ENCODE assay signal across 20 cellular contexts in genomic region chrX:131288188-131288587, GRCh38. TPM values are rescaled to one million over a fixed set of nuclear protein-coding genes. Genes with fewer than 3 reads are reported as not detected.
DNase-seq lines count a peak whose midpoint lies in the region; ATAC-seq and TF ChIP-seq lines count a peak whose summit lies in the region.
"Had no signal": no experiment of that assay in that cellular context is flagged by ENCODE, and none has a peak within 500 bp of the region (broad histone marks: within the 10 kb centered on the region; RNA-seq: fewer than 3 reads in every experiment).

No MANE protein-coding gene starts in this region.

- POLR2A ChIA-PET in WTC11 (lab: Charles Lee), result interaction anchor here (1.3 to 1.5 kb wide), 2 partner anchors 9 to 24 kb away, joined by 4 to 8 read pairs; no protein-coding TSS in a partner anchor

- H3K36me3 Mint-ChIP-seq in GM23338 (ENCODE audit: low read depth), result peaks cover 26% of the 10 kb centered on the region
- H3K36me3 Mint-ChIP-seq in WTC11, result peaks cover 10% of the 10 kb centered on the region
- H3K36me3 Mint-ChIP-seq in endothelial cell (ENCODE audit: low read depth, unreplicated experiment), result no peaks in the 10 kb centered on the region
- no peaks in the 10 kb centered on the region for H3K36me3 Mint-ChIP-seq in mesothelial cell of epicardium

- CTCF ChIA-PET in WTC11 (lab: Charles Lee), result interaction anchor here (0.9 to 1.6 kb wide), 2 partner anchors 17 to 78 kb away, joined by 3 to 10 read pairs; no protein-coding TSS in a partner anchor

- H3K9me2 ChIP-seq in GM23338 (ENCODE audit: insufficient read depth), result no peaks in the 10 kb centered on the region

- H3F3A ChIP-seq in GM23338 (replicated peaks; ENCODE audit: low read depth), result no peaks in the 10 kb centered on the region

- TF ChIP-seq CTCF in GM23338 (conservative IDR thresholded peaks at IDR 0.05; ENCODE audit: low read depth in 2 of 2), result no peak
- TF ChIP-seq CTCF in WTC11 (IDR thresholded peaks at IDR 0.05), result no peak
- TF ChIP-seq CTCF in endothelial cell (IDR thresholded peaks at IDR 0.05; ENCODE audit: unreplicated experiment), result no peak
- no peak for TF ChIP-seq CTCF in mesothelial cell of epicardium (IDR thresholded peaks at IDR 0.05; ENCODE audit: unreplicated experiment)
- TF ChIP-seq CTCF in upper lobe of right lung (IDR thresholded peaks at IDR 0.05), result no peak

- H3K27me3 ChIP-seq in GM23338 (ENCODE audit: insufficient read depth) (no peaks in the 10 kb centered on the region), upper lobe of right lung (no peaks in the 10 kb centered on the region)

- DNase-seq in GM23338 (ENCODE audit: low spot score) (peak; percentile 6), WTC11 (ENCODE audit: low spot score) (no peak), endothelial cell (ENCODE audit: low spot score) (no peak), mesothelial cell of epicardium (ENCODE audit: low spot score in 2 of 2, unreplicated experiment in 2 of 2) (no peak), NCI-H2196 treated with DMSO at 0.1 percent for 48 hours (lab: John Stamatoyannopoulos, UW; ENCODE audit: unreplicated experiment) (no peak), cortex of kidney (lab: John Stamatoyannopoulos, UW) (no peak), upper lobe of right lung (no peak), NCI-H1105 treated with DMSO at 0.1 percent for 48 hours (lab: John Stamatoyannopoulos, UW) (no peak)
- DNase-seq: COR-L47, HCEC 1CT, NCI-H1417, NCI-H2029, NCI-H2171 treated with DMSO at 0.1 percent for 48 hours, NCI-H510A, NCI-H82, SHP77 had no signal

- ATAC-seq in GM23338 (peak; percentile 7; the same call in 2 of the 3 replicates), WTC11 (no peak), upper lobe of right lung (no peak)

- peak overlapping the region; percentile 82 for H3K4me2 ChIP-seq in GM23338
- H3K4me2 ChIP-seq: KMS-11 had no signal

- H2AFZ ChIP-seq in GM23338, result no peak overlapping the region

- H3K9me3 ChIP-seq in upper lobe of right lung, result no peaks in the 10 kb centered on the region
- H3K9me3 ChIP-seq: A549 had no signal

- H3K27ac Mint-ChIP-seq in GM23338 (no peak overlapping the region), WTC11 (no peak overlapping the region), endothelial cell (ENCODE audit: unreplicated experiment) (no peak overlapping the region), mesothelial cell of epicardium (no peak overlapping the region)

- no peaks in the 10 kb centered on the region for H4K20me1 ChIP-seq in GM23338 (replicated peaks; ENCODE audit: insufficient read depth)

- peak overlapping the region; percentile 92 for H3K4me3 Mint-ChIP-seq in GM23338
- peak overlapping the region; percentile 86 for H3K4me3 Mint-ChIP-seq in WTC11
- H3K4me3 Mint-ChIP-seq in endothelial cell (ENCODE audit: unreplicated experiment), result peak overlapping the region; percentile 86
- peak overlapping the region; percentile 77 for H3K4me3 Mint-ChIP-seq in mesothelial cell of epicardium

- H3K4me1 ChIP-seq in GM23338 (ENCODE audit: insufficient read depth), result peaks cover 20% of the 10 kb centered on the region
- no peaks in the 10 kb centered on the region for H3K4me1 ChIP-seq in upper lobe of right lung
- H3K4me1 ChIP-seq: A549 had no signal

- H3K9me3 Mint-ChIP-seq in GM23338, result no peaks in the 10 kb centered on the region
- H3K9me3 Mint-ChIP-seq in WTC11, result no peaks in the 10 kb centered on the region
- no peaks in the 10 kb centered on the region for H3K9me3 Mint-ChIP-seq in endothelial cell (ENCODE audit: unreplicated experiment)
- H3K9me3 Mint-ChIP-seq in mesothelial cell of epicardium, result no peaks in the 10 kb centered on the region

- peak overlapping the region; percentile 69 for H3K4me3 ChIP-seq in GM23338
- no peak overlapping the region for H3K4me3 ChIP-seq in upper lobe of right lung

- H3K36me3 ChIP-seq in GM23338 (ENCODE audit: insufficient read depth) (no peaks in the 10 kb centered on the region), upper lobe of right lung (no peaks in the 10 kb centered on the region)

- H3K79me2 ChIP-seq in GM23338 (replicated peaks; ENCODE audit: insufficient read depth), result no peaks in the 10 kb centered on the region

- peaks cover 28% of the 10 kb centered on the region for H3K4me1 Mint-ChIP-seq in GM23338
- H3K4me1 Mint-ChIP-seq in WTC11, result peaks cover 44% of the 10 kb centered on the region
- peaks cover 3% of the 10 kb centered on the region for H3K4me1 Mint-ChIP-seq in endothelial cell (ENCODE audit: unreplicated experiment)
- H3K4me1 Mint-ChIP-seq in mesothelial cell of epicardium, result peaks cover 10% of the 10 kb centered on the region

- 0 out of 2 replicates have a peak overlapping the region, but pooled peaks have one; percentile 72 for H3K27ac ChIP-seq in GM23338 (ENCODE audit: low read depth)
- no peak overlapping the region for H3K27ac ChIP-seq in upper lobe of right lung
- H3K27ac ChIP-seq: A549, C4-2B, KMS-11 had no signal

- intact Hi-C loops in upper lobe of right lung (cut with DNase I), result no loop called here

- no peaks in the 10 kb centered on the region for H3K27me3 Mint-ChIP-seq in GM23338 (ENCODE audit: insufficient read depth, low read depth, poor library complexity)
- H3K27me3 Mint-ChIP-seq in WTC11 (ENCODE audit: low read depth), result no peaks in the 10 kb centered on the region
- no peaks in the 10 kb centered on the region for H3K27me3 Mint-ChIP-seq in endothelial cell (ENCODE audit: unreplicated experiment)
- H3K27me3 Mint-ChIP-seq in mesothelial cell of epicardium (ENCODE audit: low read depth), result no peaks in the 10 kb centered on the region

TF ChIP-seq in GM23338, 12 proteins besides CTCF, POLR2A, EP300 and RAD21 (continues in another document):
- no peak for TF ChIP-seq JUNB (IDR thresholded peaks at IDR 0.05; ENCODE audit: unreplicated experiment)
- TF ChIP-seq NANOG (IDR thresholded peaks at IDR 0.05; ENCODE audit: borderline replicate concordance), result no peak

TF ChIP-seq in WTC11, 78 proteins besides CTCF, POLR2A, EP300 and RAD21:
- TF ChIP-seq, protein P1, sequence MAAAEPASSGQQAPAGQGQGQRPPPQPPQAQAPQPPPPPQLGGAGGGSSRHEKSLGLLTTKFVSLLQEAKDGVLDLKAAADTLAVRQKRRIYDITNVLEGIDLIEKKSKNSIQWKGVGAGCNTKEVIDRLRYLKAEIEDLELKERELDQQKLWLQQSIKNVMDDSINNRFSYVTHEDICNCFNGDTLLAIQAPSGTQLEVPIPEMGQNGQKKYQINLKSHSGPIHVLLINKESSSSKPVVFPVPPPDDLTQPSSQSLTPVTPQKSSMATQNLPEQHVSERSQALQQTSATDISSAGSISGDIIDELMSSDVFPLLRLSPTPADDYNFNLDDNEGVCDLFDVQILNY (CRISPR knock-in tag; IDR thresholded peaks at IDR 0.05), result no peak
- no peak for TF ChIP-seq EMX1 (CRISPR knock-in tag; IDR thresholded peaks at IDR 0.05)
- no peak for TF ChIP-seq GABPB1 (CRISPR knock-in tag; IDR thresholded peaks at IDR 0.05)
- TF ChIP-seq, protein P2, sequence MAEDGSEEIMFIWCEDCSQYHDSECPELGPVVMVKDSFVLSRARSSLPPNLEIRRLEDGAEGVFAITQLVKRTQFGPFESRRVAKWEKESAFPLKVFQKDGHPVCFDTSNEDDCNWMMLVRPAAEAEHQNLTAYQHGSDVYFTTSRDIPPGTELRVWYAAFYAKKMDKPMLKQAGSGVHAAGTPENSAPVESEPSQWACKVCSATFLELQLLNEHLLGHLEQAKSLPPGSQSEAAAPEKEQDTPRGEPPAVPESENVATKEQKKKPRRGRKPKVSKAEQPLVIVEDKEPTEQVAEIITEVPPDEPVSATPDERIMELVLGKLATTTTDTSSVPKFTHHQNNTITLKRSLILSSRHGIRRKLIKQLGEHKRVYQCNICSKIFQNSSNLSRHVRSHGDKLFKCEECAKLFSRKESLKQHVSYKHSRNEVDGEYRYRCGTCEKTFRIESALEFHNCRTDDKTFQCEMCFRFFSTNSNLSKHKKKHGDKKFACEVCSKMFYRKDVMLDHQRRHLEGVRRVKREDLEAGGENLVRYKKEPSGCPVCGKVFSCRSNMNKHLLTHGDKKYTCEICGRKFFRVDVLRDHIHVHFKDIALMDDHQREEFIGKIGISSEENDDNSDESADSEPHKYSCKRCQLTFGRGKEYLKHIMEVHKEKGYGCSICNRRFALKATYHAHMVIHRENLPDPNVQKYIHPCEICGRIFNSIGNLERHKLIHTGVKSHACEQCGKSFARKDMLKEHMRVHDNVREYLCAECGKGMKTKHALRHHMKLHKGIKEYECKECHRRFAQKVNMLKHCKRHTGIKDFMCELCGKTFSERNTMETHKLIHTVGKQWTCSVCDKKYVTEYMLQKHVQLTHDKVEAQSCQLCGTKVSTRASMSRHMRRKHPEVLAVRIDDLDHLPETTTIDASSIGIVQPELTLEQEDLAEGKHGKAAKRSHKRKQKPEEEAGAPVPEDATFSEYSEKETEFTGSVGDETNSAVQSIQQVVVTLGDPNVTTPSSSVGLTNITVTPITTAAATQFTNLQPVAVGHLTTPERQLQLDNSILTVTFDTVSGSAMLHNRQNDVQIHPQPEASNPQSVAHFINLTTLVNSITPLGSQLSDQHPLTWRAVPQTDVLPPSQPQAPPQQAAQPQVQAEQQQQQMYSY (CRISPR knock-in tag; IDR thresholded peaks at IDR 0.05), result peak; percentile 78
- TF ChIP-seq, protein P3, sequence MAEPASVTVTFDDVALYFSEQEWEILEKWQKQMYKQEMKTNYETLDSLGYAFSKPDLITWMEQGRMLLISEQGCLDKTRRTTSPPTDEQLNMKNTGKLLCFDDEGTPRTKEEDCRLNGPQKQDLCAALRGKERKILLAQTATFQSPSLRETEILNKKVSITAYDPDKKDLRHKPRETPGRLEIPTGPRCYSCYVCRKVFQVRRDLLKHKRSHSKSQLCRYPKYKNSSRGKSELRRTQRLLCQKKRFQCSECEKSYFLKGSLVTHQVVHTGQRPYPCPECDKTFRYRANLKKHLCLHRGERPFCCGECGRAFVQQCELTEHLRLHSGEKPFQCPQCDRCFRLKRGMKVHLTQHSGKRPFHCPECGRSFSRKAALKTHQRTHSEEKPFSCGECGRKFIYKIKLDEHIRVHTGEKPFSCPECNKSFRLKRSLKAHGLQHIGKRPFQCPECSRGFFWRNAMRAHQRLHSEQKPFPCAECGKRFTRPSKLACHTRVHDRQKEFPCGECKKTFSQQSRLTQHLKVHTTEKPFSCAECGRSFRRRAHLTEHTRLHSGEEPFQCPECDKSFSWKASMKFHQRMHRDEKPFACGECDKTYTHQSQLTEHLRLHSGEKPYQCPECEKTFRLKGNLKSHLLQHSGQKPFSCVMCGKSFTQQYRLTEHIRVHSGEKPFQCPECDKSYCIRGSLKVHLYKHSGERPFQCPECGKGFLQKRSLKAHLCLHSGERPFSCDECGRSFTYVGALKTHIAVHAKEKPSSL (CRISPR knock-in tag; conservative IDR thresholded peaks at IDR 0.05), result no peak
- TF ChIP-seq IRF2 (CRISPR knock-in tag; IDR thresholded peaks at IDR 0.05; ENCODE audit: borderline replicate concordance, low read depth), result no peak

RNA-seq across cellular contexts. Expression of gene IGSF1, which starts 0.9 kb away (rescaled TPM):
- total RNA-seq in GM23338 (2014; rRNA removed; shearing (Covaris generic)), result 17.6 and 19.5 TPM in 2 replicates
- 11.2 and 12.8 TPM in 2 replicates for polyA plus RNA-seq in GM23338 (2016; fragmentation: Nextera tagmentation; extraction: Ambion mirVana)
- total RNA-seq in WTC11 (2021) (16.2 to 23.6 TPM (median 19.1 TPM) in 3 replicates), endothelial cell (ENCODE audit: unreplicated experiment) (1.1 TPM), mesothelial cell of epicardium (8.3 to 8.9 TPM (median 8.8 TPM) in 3 replicates), upper lobe of right lung (not detected)
- total RNA-seq: MCF 10A had no signal
